In genomic region chr20:35166242-35166830, GRCh38 we compare ENCODE assay signal across 12 cellular contexts. TPM values are rescaled to one million over a fixed set of nuclear protein-coding genes. Genes with fewer than 3 reads are reported as not detected.
DNase-seq lines count a peak whose midpoint lies in the region; ATAC-seq and TF ChIP-seq lines count a peak whose summit lies in the region.
"Had no signal": no experiment of that assay in that cellular context is flagged by ENCODE, and none has a peak within 500 bp of the region (broad histone marks: within the 10 kb centered on the region; RNA-seq: fewer than 3 reads in every experiment).

No MANE protein-coding gene starts in this region.

- H3K9ac ChIP-seq in SK-N-SH (no peak overlapping the region), neuronal stem cell (ENCODE audit: low read depth, low read length, poor library complexity) (peak overlapping the region; percentile 47)
- H3K9ac ChIP-seq: BLaER1 treated with 17β-estradiol and CSF1 and Interleukin-3, amounts not matched to agents 10 nM and 100 nM had no signal

- H3K4ac ChIP-seq in neuronal stem cell (ENCODE audit: low read length), result no peak overlapping the region

- 44% methylated on average over 5 of the region's 5 CpGs for WGBS in SK-N-SH (ENCODE audit: low lambda C conversion rate)
- WGBS in neuronal stem cell (ENCODE audit: extremely low coverage in 2 of 2, insufficient read length in 2 of 2, insufficient replicate concordance in 1 of 2), 2 donors, result no CpG with 5 or more reads among the region's 5 CpGs

- no peak overlapping the region for H3K4me2 ChIP-seq in SK-N-SH
- no peak overlapping the region for H3K4me2 ChIP-seq in neuronal stem cell (ENCODE audit: insufficient read depth, low read length, poor library complexity, severe bottlenecking)

- H3K9me3 ChIP-seq in SK-N-SH (no peaks in the 10 kb centered on the region), neuronal stem cell (replicated peaks in 1 of 2; ENCODE audit: control insufficient read depth in 2 of 2, insufficient read depth in 1 of 2, low read depth in 1 of 2, low read length in 2 of 2) (no peaks in the 10 kb centered on the region)
- H3K9me3 ChIP-seq in CD8-positive, alpha-beta T cell (ENCODE audit: low read length), result no peaks in the 10 kb centered on the region
- H3K9me3 ChIP-seq in naive thymus-derived CD4-positive, alpha-beta T cell (ENCODE audit: control insufficient read depth in 2 of 3, low read length in 3 of 3), result no peaks in the 10 kb centered on the region
- H3K9me3 ChIP-seq: breast epithelium had no signal

- H3K36me3 ChIP-seq in SK-N-SH (replicated peaks in 1 of 2; ENCODE audit: control insufficient read depth in 1 of 2, insufficient read depth in 2 of 2, low read length in 1 of 2) (no peaks in the 10 kb centered on the region), neuronal stem cell (replicated peaks in 1 of 2; ENCODE audit: control insufficient read depth in 2 of 2, insufficient read depth in 2 of 2, low read length in 2 of 2) (no peaks in the 10 kb centered on the region)
- no peaks in the 10 kb centered on the region for H3K36me3 ChIP-seq in CD8-positive, alpha-beta T cell (ENCODE audit: insufficient read depth, low read length)
- H3K36me3 ChIP-seq in naive thymus-derived CD4-positive, alpha-beta T cell (ENCODE audit: control insufficient read depth in 2 of 3, insufficient read depth in 3 of 3, low read length in 3 of 3), result no peaks in the 10 kb centered on the region
- H3K36me3 ChIP-seq: BLaER1 treated with 17β-estradiol and CSF1 and Interleukin-3, amounts not matched to agents 10 nM and 100 nM; breast epithelium had no signal

- H3K27ac ChIP-seq in SK-N-SH (ENCODE audit: low read depth in 2 of 2, low read length in 1 of 2), result peak overlapping the region in 1 of 2 experiments; percentile 79; a peak in 2 of 4 replicates
- H3K27ac ChIP-seq in neuronal stem cell (replicated peaks; ENCODE audit: low read length), result no peak overlapping the region
- no peak overlapping the region for H3K27ac ChIP-seq in CD8-positive, alpha-beta T cell (ENCODE audit: low read depth, low read length)
- H3K27ac ChIP-seq in naive thymus-derived CD4-positive, alpha-beta T cell (ENCODE audit: low read depth, low read length), result no peak overlapping the region
- H3K27ac ChIP-seq: breast epithelium had no signal

- peak in 1 of 2 experiments; percentile 44; a peak in 1 of 4 replicates for TF ChIP-seq EP300 in SK-N-SH (IDR thresholded peaks at IDR 0.05; ENCODE audit: borderline replicate concordance in 1 of 2, low read depth in 1 of 2, low read length in 1 of 2)

- peaks cover 20% of the 10 kb centered on the region for H3K4me1 Mint-ChIP-seq in CD8-positive, alpha-beta T cell (ENCODE audit: low read depth)
- H3K4me1 Mint-ChIP-seq in naive thymus-derived CD4-positive, alpha-beta T cell, result peaks cover 0 to 18% (median 7%) of the 10 kb centered on the region in 7 donors

- H3K27me3 ChIP-seq in SK-N-SH (ENCODE audit: insufficient read depth), result no peaks in the 10 kb centered on the region
- peaks cover 0 to 8% (median 0%) of the 10 kb centered on the region in 3 experiments for H3K27me3 ChIP-seq in neuronal stem cell (ENCODE audit: control insufficient read depth in 3 of 3, insufficient read depth in 3 of 3, low read depth in 1 of 3, low read length in 3 of 3)
- no peaks in the 10 kb centered on the region for H3K27me3 ChIP-seq in CD8-positive, alpha-beta T cell (ENCODE audit: insufficient read depth, low read length)
- no peaks in the 10 kb centered on the region for H3K27me3 ChIP-seq in naive thymus-derived CD4-positive, alpha-beta T cell (ENCODE audit: control insufficient read depth in 2 of 2, insufficient read depth in 2 of 2, low read length in 2 of 2)
- H3K27me3 ChIP-seq: BLaER1 treated with 17β-estradiol and CSF1 and Interleukin-3, amounts not matched to agents 10 nM and 100 nM; breast epithelium had no signal

- no peaks in the 10 kb centered on the region for H3K9me2 ChIP-seq in SK-N-SH

- peak; percentile 18; the same call in 1 of the 2 replicates for TF ChIP-seq RAD21 in SK-N-SH (IDR thresholded peaks at IDR 0.05; ENCODE audit: low read length)

- H3K14ac ChIP-seq in neuronal stem cell (ENCODE audit: low read length), result no peak overlapping the region

- intact Hi-C loops in CD8-positive, alpha-beta T cell (cut with DNase I, micrococcal nuclease), result no loop called here
- intact Hi-C loops in naive thymus-derived CD4-positive, alpha-beta T cell (cut with micrococcal nuclease), result no loop called here

- no peak overlapping the region for H4K8ac ChIP-seq in neuronal stem cell (ENCODE audit: low read depth, low read length)

- H2AFZ ChIP-seq in SK-N-SH (ENCODE audit: low read depth), result peak overlapping the region; percentile 37; the same call in 1 of the 2 replicates
- peak overlapping the region; percentile 12 for H2AFZ ChIP-seq in neuronal stem cell (ENCODE audit: low read length)

- H3K79me2 ChIP-seq in SK-N-SH (ENCODE audit: insufficient read depth), result no peaks in the 10 kb centered on the region

- H2AK5ac ChIP-seq in neuronal stem cell (ENCODE audit: low read depth, low read length), result peak overlapping the region; percentile 76

- H2BK15ac ChIP-seq in neuronal stem cell (ENCODE audit: low read length), result no peak overlapping the region

- no peaks in the 10 kb centered on the region for H3K27me3 Mint-ChIP-seq in CD8-positive, alpha-beta T cell (ENCODE audit: low read depth)
- H3K27me3 Mint-ChIP-seq in naive thymus-derived CD4-positive, alpha-beta T cell, result peaks cover 0 to 3% (median 0%) of the 10 kb centered on the region in 5 donors
- H3K27me3 Mint-ChIP-seq: stimulated activated naive CD8-positive, alpha-beta T cell treated with anti-CD3 and anti-CD28 coated beads, Interleukin-15, amount 100 ng/mL, for 72 hours had no signal

- H3K36me3 Mint-ChIP-seq in CD8-positive, alpha-beta T cell, result peaks cover 7% of the 10 kb centered on the region
- H3K36me3 Mint-ChIP-seq in naive thymus-derived CD4-positive, alpha-beta T cell, result peaks cover 0 to 13% (median 10%) of the 10 kb centered on the region in 5 donors

- peak overlapping the region; percentile 84 for H3K18ac ChIP-seq in neuronal stem cell (ENCODE audit: low read length)

- H2BK120ac ChIP-seq in neuronal stem cell (ENCODE audit: low read depth, low read length), result no peak overlapping the region

- H4K20me1 ChIP-seq in SK-N-SH (ENCODE audit: insufficient read depth), result no peaks in the 10 kb centered on the region
- H4K20me1 ChIP-seq: BLaER1 treated with 17β-estradiol and CSF1 and Interleukin-3, amounts not matched to agents 10 nM and 100 nM had no signal

- H3K4me3 Mint-ChIP-seq in CD8-positive, alpha-beta T cell, result no peak overlapping the region
- no peak overlapping the region for H3K4me3 Mint-ChIP-seq in naive thymus-derived CD4-positive, alpha-beta T cell
- H3K4me3 Mint-ChIP-seq: stimulated activated naive CD8-positive, alpha-beta T cell treated with anti-CD3 and anti-CD28 coated beads, Interleukin-15, amount 100 ng/mL, for 72 hours had no signal

- H3K79me1 ChIP-seq in neuronal stem cell (ENCODE audit: low read depth, low read length), result no peaks in the 10 kb centered on the region

- H3K23ac ChIP-seq in neuronal stem cell (ENCODE audit: low read depth, low read length, poor library complexity), result no peak overlapping the region

- H3K4me3 ChIP-seq in SK-N-SH (ENCODE audit: low read depth in 2 of 2, low read length in 1 of 2) (no peak overlapping the region), neuronal stem cell (ENCODE audit: low read length in 2 of 2) (no peak overlapping the region)
- no peak overlapping the region for H3K4me3 ChIP-seq in CD8-positive, alpha-beta T cell (ENCODE audit: low read depth, low read length)
- H3K4me3 ChIP-seq in naive thymus-derived CD4-positive, alpha-beta T cell (ENCODE audit: low read length), result no peak overlapping the region
- H3K4me3 ChIP-seq: BLaER1 treated with 17β-estradiol and CSF1 and Interleukin-3, amounts not matched to agents 10 nM and 100 nM; breast epithelium had no signal

- H3K27ac Mint-ChIP-seq in CD8-positive, alpha-beta T cell, result no peak overlapping the region
- H3K27ac Mint-ChIP-seq in naive thymus-derived CD4-positive, alpha-beta T cell, result peak overlapping the region in 1 of 9 donors; percentile 72

- H4K91ac ChIP-seq in neuronal stem cell (ENCODE audit: low read depth, low read length, poor library complexity), result no peak overlapping the region

- peaks cover 9% of the 10 kb centered on the region for H3F3A ChIP-seq in SK-N-SH (replicated peaks; ENCODE audit: insufficient read depth)

- H3K4me1 ChIP-seq in SK-N-SH (ENCODE audit: control insufficient read depth in 1 of 2, insufficient read depth in 2 of 2, low read depth in 1 of 2, low read length in 1 of 2) (peaks cover 0 to 6% of the 10 kb centered on the region in 2 experiments; a peak in 1 of 4 replicates), neuronal stem cell (ENCODE audit: control insufficient read depth in 2 of 2, insufficient read depth in 1 of 2, low read depth in 1 of 2, low read length in 2 of 2) (peaks cover 0 to 2% of the 10 kb centered on the region in 2 donors)
- H3K4me1 ChIP-seq in CD8-positive, alpha-beta T cell (ENCODE audit: insufficient read depth, low read length), result peaks cover 11% of the 10 kb centered on the region
- no peaks in the 10 kb centered on the region for H3K4me1 ChIP-seq in naive thymus-derived CD4-positive, alpha-beta T cell (ENCODE audit: control insufficient read depth in 2 of 2, insufficient read depth in 2 of 2, low read length in 2 of 2)
- H3K4me1 ChIP-seq: breast epithelium had no signal

- no peak overlapping the region for H2BK12ac ChIP-seq in neuronal stem cell (ENCODE audit: low read length)

- no peak overlapping the region for H2BK5ac ChIP-seq in neuronal stem cell (ENCODE audit: low read length)

- POLR2A ChIA-PET in SK-N-SH (lab: Yijun Ruan, JAX), result interaction anchor here (0.7 to 1.6 kb wide), 3 partner anchors 19 to 61 kb away, joined by 3 to 6 read pairs (median 4); partner anchors contain the start of genes EDEM2 and MMP24
- POLR2A ChIA-PET in CD8-positive, alpha-beta T cell (lab: Charles Lee), result interaction anchor here (1.3 kb wide), 1 partner anchor 20 kb away, joined by 3 read pairs; no protein-coding TSS in a partner anchor
- POLR2A ChIA-PET in naive thymus-derived CD4-positive, alpha-beta T cell (lab: Charles Lee), result no interaction called here

- CTCF ChIA-PET in SK-N-SH (lab: Yijun Ruan, JAX), result interaction anchor here (0.7 to 2.1 kb wide), 7 partner anchors 9 to 70 kb away, joined by 3 to 9 read pairs (median 4); partner anchors contain the start of gene EDEM2
- CTCF ChIA-PET in CD8-positive, alpha-beta T cell (lab: Charles Lee), result interaction anchor here (1.2 to 1.4 kb wide), 3 partner anchors 20 to 21 kb away, joined by 4 to 6 read pairs (median 5); partner anchors contain the start of gene EDEM2
- CTCF ChIA-PET in naive thymus-derived CD4-positive, alpha-beta T cell (lab: Charles Lee), result no interaction called here

- no peak for TF ChIP-seq CTCF in SK-N-SH (IDR thresholded peaks at IDR 0.05)
- no peak for TF ChIP-seq CTCF in CD8-positive, alpha-beta T cell (IDR thresholded peaks at IDR 0.05)

- no peak for ATAC-seq in CD8-positive, alpha-beta T cell
- ATAC-seq in naive thymus-derived CD4-positive, alpha-beta T cell, result no peak
- ATAC-seq in GM19328 (IDR thresholded peaks at IDR 0.05; ENCODE audit: unreplicated experiment), result no peak
- ATAC-seq: stimulated activated naive CD8-positive, alpha-beta T cell treated with anti-CD3 and anti-CD28 coated beads, Interleukin-15, amount 100 ng/mL, for 72 hours had no signal

- DNase-seq in DMS 273 treated with DMSO at 0.1 percent for 48 hours (lab: John Stamatoyannopoulos, UW) (peak; percentile 17), SK-N-SH (peak; percentile 80), glomerular endothelial cell (ENCODE audit: extremely low read depth, low read depth, low spot score) (peak; percentile 91), neuronal stem cell (ENCODE audit: low spot score) (no peak), cortex of kidney (lab: John Stamatoyannopoulos, UW) (no peak)
- DNase-seq in CD8-positive, alpha-beta T cell, result no peak
- no peak for DNase-seq in naive thymus-derived CD4-positive, alpha-beta T cell
- DNase-seq: NCI-H2107; stimulated activated naive CD8-positive, alpha-beta T cell treated with anti-CD3 and anti-CD28 coated beads, Interleukin-15, amount 100 ng/mL, for 72 hours had no signal

- peaks cover 2% of the 10 kb centered on the region for H3K9me3 Mint-ChIP-seq in CD8-positive, alpha-beta T cell
- H3K9me3 Mint-ChIP-seq in naive thymus-derived CD4-positive, alpha-beta T cell, result peaks cover 0 to 8% (median 3%) of the 10 kb centered on the region in 11 donors

RNA-seq across cellular contexts. Expression of gene PROCR, which starts 5.5 kb away (rescaled TPM):
- polyA plus RNA-seq in SK-N-SH (2012; rRNA removed), result 23.5 and 29.5 TPM in 2 replicates
- polyA plus RNA-seq in SK-N-SH (2012; cell fraction: cytosol; rRNA removed), result 21.2 and 23.3 TPM in 2 replicates
- 15.0 and 26.5 TPM in 2 replicates for polyA plus RNA-seq in SK-N-SH (2012; cell fraction: nucleus; rRNA removed)
- total RNA-seq in glomerular endothelial cell, result 92.8 and 185 TPM in 2 replicates
- polyA plus RNA-seq in neuronal stem cell (2013, experiment 1 of 2), result 2.6 TPM
- polyA plus RNA-seq in neuronal stem cell (2013, experiment 2 of 2), result 2.7 TPM
- 1 to 10 TPM; 1.7 to 2.0 TPM for total RNA-seq in CD8-positive, alpha-beta T cell
- 1 to 10 TPM in 1 of 5 experiments, under 1 TPM in 2, not detected in 2; 0.35 to 2.0 (median 0.60) TPM for total RNA-seq in naive thymus-derived CD4-positive, alpha-beta T cell
- polyA plus RNA-seq in naive thymus-derived CD4-positive, alpha-beta T cell, result 1 to 10 TPM in 1 of 2 donors, under 1 TPM in 1; 0.87 to 1.3 TPM

RNA-seq across cellular contexts. Expression of gene EDEM2, which starts 19.2 kb away (rescaled TPM):
- polyA plus RNA-seq in SK-N-SH (2012; rRNA removed), result 30.4 and 34.3 TPM in 2 replicates
- polyA plus RNA-seq in SK-N-SH (2012; cell fraction: cytosol; rRNA removed), result 24.8 and 32.3 TPM in 2 replicates
- 25.4 and 29.8 TPM in 2 replicates for polyA plus RNA-seq in SK-N-SH (2012; cell fraction: nucleus; rRNA removed)
- total RNA-seq in glomerular endothelial cell, result 39.3 and 59.3 TPM in 2 replicates
- 11.0 TPM for polyA plus RNA-seq in neuronal stem cell (2013, experiment 1 of 2)
- polyA plus RNA-seq in neuronal stem cell (2013, experiment 2 of 2), result 10.4 TPM
- total RNA-seq in CD8-positive, alpha-beta T cell, result 10 to 100 TPM; 13.8 TPM
- 10 to 100 TPM; 15.4 to 30.9 (median 20.0) TPM for total RNA-seq in naive thymus-derived CD4-positive, alpha-beta T cell
- polyA plus RNA-seq in naive thymus-derived CD4-positive, alpha-beta T cell, result 10 to 100 TPM; 27.3 to 38.4 TPM

Comparison
In these comparisons a context has a peak if more than half of its experiments do, and no peak if none do; other contexts are left out.
1. DNase-seq: peak in DMS 273 treated with DMSO at 0.1 percent for 48 hours (single experiment), SK-N-SH (single experiment) and glomerular endothelial cell (single experiment); none in neuronal stem cell (single experiment), CD8-positive, alpha-beta T cell (0 of 7), naive thymus-derived CD4-positive, alpha-beta T cell (0 of 9) and cortex of kidney (single experiment).
2. RNA of gene PROCR, which starts 5.5 kb away (total RNA-seq): 92.8 to 185 TPM in glomerular endothelial cell; 1.7 to 2.0 TPM in CD8-positive, alpha-beta T cell and 0.35 to 2.0 TPM in naive thymus-derived CD4-positive, alpha-beta T cell; every median in the first group is over 10 times any median in the second.